In the genomic region with DNA sequence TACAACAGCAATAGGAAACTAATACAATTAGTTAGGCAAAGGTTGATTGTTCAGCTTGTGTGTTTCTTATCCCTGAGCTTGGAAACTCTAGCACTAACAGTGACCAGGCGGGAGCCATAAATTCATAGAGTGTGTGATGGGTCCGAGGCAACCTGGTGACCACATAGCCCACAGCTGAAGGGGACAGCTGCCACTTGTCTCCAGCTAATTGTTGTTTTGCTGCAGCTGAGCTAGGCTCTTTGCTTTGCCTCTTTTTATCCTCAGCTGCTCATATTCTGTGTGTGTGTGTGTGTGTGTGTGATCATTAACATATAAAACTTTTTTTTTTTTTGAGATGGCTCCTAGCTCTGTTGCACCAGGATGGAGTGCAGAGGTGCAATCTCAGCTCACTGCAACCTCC, we compare ENCODE assay signal across 23 cellular contexts.
"Had no signal": no experiment of that assay in that cellular context is flagged by ENCODE, and none has a peak within 500 bp of the region (broad histone marks: within the 10 kb centered on the region; RNA-seq: fewer than 3 reads in every experiment).

No MANE protein-coding gene starts in this region.

- H3K4me3 ChIP-seq: coronary artery, hepatocyte, lung, prostate gland, right lobe of liver, stomach, thoracic aorta had no signal

- H3K36me3 ChIP-seq: prostate gland, right lobe of liver had no signal

- H3K79me2 ChIP-seq: hepatocyte, parathyroid adenoma had no signal

- H3K27ac ChIP-seq: coronary artery, hepatocyte, parathyroid adenoma, prostate gland, right lobe of liver, stomach, thoracic aorta had no signal

- H3K27me3 ChIP-seq: hepatocyte, right lobe of liver, stomach had no signal

- ATAC-seq: left cardiac atrium; left ventricle myocardium superior; naive thymus-derived CD4-positive, alpha-beta T cell; right lobe of liver had no signal

- H3K9ac ChIP-seq: parathyroid adenoma had no signal

- H3K4me2 ChIP-seq: hepatocyte had no signal

- H2AFZ ChIP-seq: hepatocyte, parathyroid adenoma had no signal

- H3K4me1 ChIP-seq: parathyroid adenoma, prostate gland, right lobe of liver had no signal

- H3K9me3 ChIP-seq: prostate gland, right lobe of liver, stomach, thoracic aorta had no signal

- DNase-seq: effector CD8-positive, alpha-beta T cell; foreskin melanocyte; head of caudate nucleus; kidney; left cardiac atrium; left ventricle myocardium superior; mesenchymal stem cell; midbrain; naive thymus-derived CD4-positive, alpha-beta T cell; nephron progenitor cell; retina; right lobe of liver; stimulated activated CD4-positive, alpha-beta T cell treated with anti-CD3 and anti-CD28 coated beads, Interleukin-12 subunit alpha, Interleukin-12 subunit beta, amount 100 ng/mL, for 4 hours; stimulated activated naive CD4-positive, alpha-beta T cell; stomach; substantia nigra; trophoblast cell had no signal
